In genomic region chr19:48203227-48203793, GRCh38 we compare ENCODE assay signal across 1 cellular context.
A peak's percentile ranks its signal among the peaks of the same experiment; 100 is the strongest.
TF ChIP-seq lines count a peak whose summit lies in the region.

No MANE protein-coding gene starts in this region.

TF ChIP-seq in GM12878, 131 proteins besides CTCF, POLR2A, EP300 and RAD21 (continued from another document):
- TF ChIP-seq MEF2A (IDR thresholded peaks at IDR 0.05; ENCODE audit: insufficient read depth, low read depth, low read length) = no peak
- no peak for TF ChIP-seq TARDBP (IDR thresholded peaks at IDR 0.05; ENCODE audit: borderline replicate concordance)
- TF ChIP-seq, protein P1, sequence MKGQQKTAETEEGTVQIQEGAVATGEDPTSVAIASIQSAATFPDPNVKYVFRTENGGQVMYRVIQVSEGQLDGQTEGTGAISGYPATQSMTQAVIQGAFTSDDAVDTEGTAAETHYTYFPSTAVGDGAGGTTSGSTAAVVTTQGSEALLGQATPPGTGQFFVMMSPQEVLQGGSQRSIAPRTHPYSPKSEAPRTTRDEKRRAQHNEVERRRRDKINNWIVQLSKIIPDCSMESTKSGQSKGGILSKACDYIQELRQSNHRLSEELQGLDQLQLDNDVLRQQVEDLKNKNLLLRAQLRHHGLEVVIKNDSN (IDR thresholded peaks at IDR 0.05; ENCODE audit: borderline replicate concordance, extremely low read length, insufficient read depth, low read depth, low read length) = no peak
- TF ChIP-seq JUNB (IDR thresholded peaks at IDR 0.05) = no peak
- no peak for TF ChIP-seq FOS (IDR thresholded peaks at IDR 0.05; ENCODE audit: borderline replicate concordance, extremely low read depth, insufficient read length)
- TF ChIP-seq SIX5 (IDR thresholded peaks at IDR 0.05; ENCODE audit: low read depth, low read length, severe bottlenecking) = no peak
- no peak for TF ChIP-seq MAX (IDR thresholded peaks at IDR 0.05; ENCODE audit: low read depth, low read length)
- no peak for TF ChIP-seq SRF (IDR thresholded peaks at IDR 0.05; ENCODE audit: low read depth in 2 of 2, low read length in 2 of 2)
- TF ChIP-seq DPF2 (IDR thresholded peaks at IDR 0.05) = no peak
- TF ChIP-seq E4F1 (IDR thresholded peaks at IDR 0.05; ENCODE audit: borderline replicate concordance, partially characterized antibody) = no peak
- TF ChIP-seq MEF2B (IDR thresholded peaks at IDR 0.05; ENCODE audit: partially characterized antibody, poor library complexity, severe bottlenecking) = no peak
- TF ChIP-seq WRNIP1 (IDR thresholded peaks at IDR 0.05; ENCODE audit: borderline replicate concordance, low read depth, low read length) = 0 out of 2 replicates have a peak, but pooled peaks have one; percentile 69
- no peak for TF ChIP-seq TAF1 (IDR thresholded peaks at IDR 0.05; ENCODE audit: borderline replicate concordance, low read depth, low read length)
- TF ChIP-seq RAD51 (IDR thresholded peaks at IDR 0.05) = peak; percentile 86
- no peak for TF ChIP-seq ZSCAN29 (IDR thresholded peaks at IDR 0.05)
- no peak for TF ChIP-seq TCF3 (IDR thresholded peaks at IDR 0.05; ENCODE audit: borderline replicate concordance, insufficient read depth, low read depth, low read length)
- TF ChIP-seq ZBTB4 (CRISPR knock-in tag; IDR thresholded peaks at IDR 0.05) = 0 out of 2 replicates have a peak, but pooled peaks have one; percentile 38
- TF ChIP-seq BHLHE40 (IDR thresholded peaks at IDR 0.05; ENCODE audit: borderline replicate concordance in 1 of 2, low read depth in 2 of 2, low read length in 1 of 2) = no peak
- TF ChIP-seq, protein P2, sequence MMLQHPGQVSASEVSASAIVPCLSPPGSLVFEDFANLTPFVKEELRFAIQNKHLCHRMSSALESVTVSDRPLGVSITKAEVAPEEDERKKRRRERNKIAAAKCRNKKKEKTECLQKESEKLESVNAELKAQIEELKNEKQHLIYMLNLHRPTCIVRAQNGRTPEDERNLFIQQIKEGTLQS (IDR thresholded peaks at IDR 0.05; ENCODE audit: borderline replicate concordance, extremely low read depth, low read depth, low read length) = 0 out of 2 replicates have a peak, but pooled peaks have one; percentile 32
- TF ChIP-seq SMAD1 (IDR thresholded peaks at IDR 0.05; ENCODE audit: low read depth, partially characterized antibody) = peak; percentile 6
TF ChIP-seq in GM12878: peak in this region for 5.
